Comparison of ENCODE assay signal across 9 cellular contexts in genomic region chr22:27867958-27868737, GRCh38. TPM values are rescaled to one million over a fixed set of nuclear protein-coding genes. Genes with fewer than 3 reads are reported as not detected.
A peak's percentile ranks its signal among the peaks of the same experiment; 100 is the strongest.
DNase-seq lines count a peak whose midpoint lies in the region; ATAC-seq, FAIRE-seq and TF ChIP-seq lines count a peak whose summit lies in the region.
"Had no signal": no experiment of that assay in that cellular context is flagged by ENCODE, and none has a peak within 500 bp of the region (broad histone marks: within the 10 kb centered on the region; RNA-seq: fewer than 3 reads in every experiment).

No MANE protein-coding gene starts in this region.

- WGBS in A549 (ENCODE audit: missing lambda C conversion rate), result 71% methylated on average over 5 of the region's 5 CpGs
- 75 to 88% methylated on average over 4 to 5 of the region's 5 CpGs for WGBS in endodermal cell (ENCODE audit: insufficient coverage in 1 of 2, insufficient read length in 1 of 2), 2 experiments

- H3K4me3 Mint-ChIP-seq in endodermal cell (no peak overlapping the region), nephron progenitor cell (no peak overlapping the region)

- H3K9me3 ChIP-seq in A549 (no peaks in the 10 kb centered on the region), endodermal cell (ENCODE audit: control insufficient read depth, low read length) (no peaks in the 10 kb centered on the region)
- H3K9me3 ChIP-seq: neutrophil had no signal

- peaks cover 24% of the 10 kb centered on the region for H4K20me1 ChIP-seq in KMS-11 (ENCODE audit: insufficient read depth)

- TF ChIP-seq CTCF in A549 (IDR thresholded peaks at IDR 0.05), result no peak
- no peak for TF ChIP-seq CTCF in KMS-11 (conservative IDR thresholded peaks at IDR 0.05; ENCODE audit: low read depth, low read length)
- TF ChIP-seq CTCF in endodermal cell (conservative IDR thresholded peaks at IDR 0.05), result no peak
- no peak for TF ChIP-seq CTCF in nephron progenitor cell (IDR thresholded peaks at IDR 0.05)

- no peak for TF ChIP-seq POLR2A in A549 (IDR thresholded peaks at IDR 0.05; ENCODE audit: low read length)

- peak overlapping the region; percentile 85 for H3K4me2 ChIP-seq in A549
- H3K4me2 ChIP-seq in KMS-11, result peak overlapping the region; percentile 18; the same call in 1 of the 2 replicates

- H3K9me3 Mint-ChIP-seq in endodermal cell (peaks cover 6% of the 10 kb centered on the region), nephron progenitor cell (no peaks in the 10 kb centered on the region)

- H3K27ac ChIP-seq in A549 (peak overlapping the region; percentile 57 to 71; a peak in 3 of 6 replicates), KMS-11 (no peak overlapping the region), endodermal cell (ENCODE audit: low read depth, low read length) (no peak overlapping the region)
- H3K27ac ChIP-seq: neutrophil had no signal

- H3K4me3 ChIP-seq in A549 (no peak overlapping the region), KMS-11 (IDR thresholded peaks at IDR 0.05; ENCODE audit: insufficient read depth, low read depth, low read length) (no peak overlapping the region), endodermal cell (ENCODE audit: low read length) (peak overlapping the region; percentile 32)

- H3K27ac Mint-ChIP-seq in endodermal cell (peak overlapping the region; percentile 15), nephron progenitor cell (peak overlapping the region; percentile 20)

- TF ChIP-seq EP300 in A549 (IDR thresholded peaks at IDR 0.05), result no peak

- peaks cover 50% of the 10 kb centered on the region for H3K4me1 Mint-ChIP-seq in endodermal cell
- peaks cover 50% of the 10 kb centered on the region for H3K4me1 Mint-ChIP-seq in nephron progenitor cell

- H3K27me3 ChIP-seq in KMS-11 (ENCODE audit: insufficient read depth, low read depth) (no peaks in the 10 kb centered on the region), endodermal cell (ENCODE audit: control insufficient read depth, insufficient read depth, low read length, poor library complexity, severe bottlenecking) (no peaks in the 10 kb centered on the region)
- H3K27me3 ChIP-seq: neutrophil had no signal

- H3K9ac ChIP-seq in KMS-11, result no peak overlapping the region
- H3K9ac ChIP-seq in endodermal cell (ENCODE audit: extremely low read depth, low read length, poor library complexity, severe bottlenecking), result no peak overlapping the region

- no peak for DNase-seq in A549 (ENCODE audit: low read depth in 1 of 2, low spot score in 1 of 2)
- no peak for DNase-seq in endodermal cell
- no peak for DNase-seq in nephron progenitor cell
- no peak for DNase-seq in cerebellar nuclear complex (lab: John Stamatoyannopoulos, UW)
- no peak for DNase-seq in stimulated activated naive CD4-positive, alpha-beta T cell treated with Interleukin-2 at 50 U/mL for 16 hours (lab: John Stamatoyannopoulos, UW)
- no peak for DNase-seq in NCI-H2107 (lab: John Stamatoyannopoulos, UW)
- no peak for DNase-seq in AG20443 (ENCODE audit: low spot score)

- peaks cover 27% of the 10 kb centered on the region for H3K36me3 Mint-ChIP-seq in endodermal cell (ENCODE audit: low read depth)
- peaks cover 30% of the 10 kb centered on the region for H3K36me3 Mint-ChIP-seq in nephron progenitor cell (ENCODE audit: low read depth)

- H3K4me1 ChIP-seq in A549 (peaks cover 69% of the 10 kb centered on the region), KMS-11 (ENCODE audit: low read depth, poor library complexity, severe bottlenecking) (peaks cover 45% of the 10 kb centered on the region), endodermal cell (ENCODE audit: control insufficient read depth, insufficient read depth, low read length) (peaks cover 22% of the 10 kb centered on the region)

- CTCF ChIA-PET in A549 (lab: Yijun Ruan, JAX), result interaction anchor here (1.3 to 2.0 kb wide), 2 partner anchors 12 to 18 kb away, joined by 6 to 11 read pairs; no protein-coding TSS in a partner anchor

- H3K36me3 ChIP-seq in KMS-11 (ENCODE audit: insufficient read depth) (no peaks in the 10 kb centered on the region; the same call in 1 of the 2 replicates), endodermal cell (ENCODE audit: control insufficient read depth, insufficient read depth, low read length) (peaks cover 49% of the 10 kb centered on the region)

- H3K27me3 Mint-ChIP-seq in endodermal cell (ENCODE audit: insufficient read depth) (no peaks in the 10 kb centered on the region), nephron progenitor cell (ENCODE audit: low read depth, poor library complexity) (no peaks in the 10 kb centered on the region)

- ATAC-seq in A549, result no peak

- FAIRE-seq in A549 (lab: Jason Lieb, UNC), result no peak

- no peak for TF ChIP-seq RAD21 in A549 (conservative IDR thresholded peaks at IDR 0.05 in 1 of 2, IDR thresholded peaks at IDR 0.05 in 1 of 2)

- POLR2A ChIA-PET in A549 (lab: Yijun Ruan, JAX), result no interaction called here

- peaks cover 29% of the 10 kb centered on the region; the same call in 1 of the 2 replicates for H3K79me2 ChIP-seq in KMS-11 (ENCODE audit: insufficient read depth, low read depth)

- H2AFZ ChIP-seq in KMS-11 (ENCODE audit: low read depth), result no peak overlapping the region

TF ChIP-seq in A549, 52 proteins besides CTCF, POLR2A, EP300 and RAD21:
- TF ChIP-seq KDM5A (IDR thresholded peaks at IDR 0.05), result no peak
- no peak for TF ChIP-seq FOXS1 (CRISPR knock-in tag; IDR thresholded peaks at IDR 0.05)
- TF ChIP-seq TP53 (CRISPR knock-in tag; IDR thresholded peaks at IDR 0.05), result no peak
- TF ChIP-seq FOSB (CRISPR knock-in tag; IDR thresholded peaks at IDR 0.05), result no peak
- no peak for TF ChIP-seq EHF (CRISPR knock-in tag; IDR thresholded peaks at IDR 0.05)
- TF ChIP-seq CEBPB (IDR thresholded peaks at IDR 0.05), result no peak
- TF ChIP-seq CBX2 (IDR thresholded peaks at IDR 0.05; ENCODE audit: borderline replicate concordance, low read depth), result no peak
- TF ChIP-seq, protein P1, sequence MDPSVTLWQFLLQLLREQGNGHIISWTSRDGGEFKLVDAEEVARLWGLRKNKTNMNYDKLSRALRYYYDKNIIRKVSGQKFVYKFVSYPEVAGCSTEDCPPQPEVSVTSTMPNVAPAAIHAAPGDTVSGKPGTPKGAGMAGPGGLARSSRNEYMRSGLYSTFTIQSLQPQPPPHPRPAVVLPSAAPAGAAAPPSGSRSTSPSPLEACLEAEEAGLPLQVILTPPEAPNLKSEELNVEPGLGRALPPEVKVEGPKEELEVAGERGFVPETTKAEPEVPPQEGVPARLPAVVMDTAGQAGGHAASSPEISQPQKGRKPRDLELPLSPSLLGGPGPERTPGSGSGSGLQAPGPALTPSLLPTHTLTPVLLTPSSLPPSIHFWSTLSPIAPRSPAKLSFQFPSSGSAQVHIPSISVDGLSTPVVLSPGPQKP (IDR thresholded peaks at IDR 0.05; ENCODE audit: low read depth, low read length), result no peak
- no peak for TF ChIP-seq NPAS2 (CRISPR knock-in tag; IDR thresholded peaks at IDR 0.05; ENCODE audit: borderline replicate concordance)
- no peak for TF ChIP-seq NR3C1 (IDR thresholded peaks at IDR 0.05)

RNA-seq across cellular contexts. Expression of gene PITPNB, which starts 50.9 kb away (rescaled TPM):
- 44.4 and 52.1 TPM in 2 replicates for polyA plus RNA-seq in A549 (2011; rRNA removed)
- polyA plus RNA-seq in A549 (2012; cell fraction: cytosol; rRNA removed), result 16.9 and 17.9 TPM in 2 replicates
- polyA plus RNA-seq in A549 (2012; cell fraction: nucleus; rRNA removed), result 9.2 and 17.0 TPM in 2 replicates
- polyA plus RNA-seq in A549 (2017; fragmentation: RNase III; extraction: RNeasy Plus Mini Kit Qiagen cat#74134 plus additional on column Dnase treatment), result 44.3 to 46.0 TPM (median 45.8 TPM) in 3 replicates
- 24.2 and 25.6 TPM in 2 replicates for polyA minus RNA-seq in A549 (2011; rRNA and poly(A)+ RNA removed)
- total RNA-seq in endodermal cell, result 10 to 100 TPM; 59.6 to 68.2 TPM
- 50.0 TPM for polyA plus RNA-seq in endodermal cell (2013, experiment 1 of 2)
- polyA plus RNA-seq in endodermal cell (2013, experiment 2 of 2), result 49.5 TPM

Comparison
In these comparisons a context has a peak if more than half of its experiments do, and no peak if none do; other contexts are left out.
1. H3K27ac ChIP-seq: peak in A549 (2 of 2); none in KMS-11 (single experiment) and endodermal cell (single experiment).